8 cellular contexts compared by ENCODE assay signal in genomic region chr1:24414884-24415333, GRCh38. TPM values are rescaled to one million over a fixed set of nuclear protein-coding genes. Genes with fewer than 3 reads are reported as not detected.
DNase-seq lines count a peak whose midpoint lies in the region; ATAC-seq and TF ChIP-seq lines count a peak whose summit lies in the region.

No MANE protein-coding gene starts in this region.

- peak overlapping the region; percentile 77 for H3K27ac Mint-ChIP-seq in activated CD8-positive, alpha-beta memory T cell treated with anti-CD3 and anti-CD28 coated beads, Interleukin-2, amount 10 ng/mL, durations not matched to agents 7 days and 5 days
- peak overlapping the region; percentile 82 to 97 for H3K27ac Mint-ChIP-seq in activated naive CD4-positive, alpha-beta T cell treated with anti-CD3 and anti-CD28 coated beads, Interleukin-2, amount 50 U/mL, for 72 hours

- peak overlapping the region; percentile 90 for H3K4me3 Mint-ChIP-seq in activated CD8-positive, alpha-beta memory T cell treated with anti-CD3 and anti-CD28 coated beads, Interleukin-2, amount 10 ng/mL, durations not matched to agents 7 days and 5 days

- peaks cover 2% of the 10 kb centered on the region for H3K36me3 Mint-ChIP-seq in activated CD8-positive, alpha-beta memory T cell treated with anti-CD3 and anti-CD28 coated beads, Interleukin-2, amount 10 ng/mL, durations not matched to agents 7 days and 5 days
- peaks cover 20 to 22% of the 10 kb centered on the region in 2 donors for H3K36me3 Mint-ChIP-seq in activated naive CD4-positive, alpha-beta T cell treated with anti-CD3 and anti-CD28 coated beads, Interleukin-2, amount 50 U/mL, for 72 hours

- no peaks in the 10 kb centered on the region for H3K9me3 ChIP-seq in right lobe of liver

- WGBS in right lobe of liver (ENCODE audit: insufficient coverage, low coverage, low lambda C conversion rate, missing lambda C conversion rate): 64% methylated on average over 16 of the region's 17 CpGs

- intact Hi-C loops in right lobe of liver (cut with DNase I): no loop called here

- peaks cover 53% of the 10 kb centered on the region for H3K4me1 Mint-ChIP-seq in activated CD8-positive, alpha-beta memory T cell treated with anti-CD3 and anti-CD28 coated beads, Interleukin-2, amount 10 ng/mL, durations not matched to agents 7 days and 5 days

- ATAC-seq in activated CD8-positive, alpha-beta memory T cell treated with anti-CD3 and anti-CD28 coated beads, Interleukin-2, amount 10 ng/mL, durations not matched to agents 7 days and 5 days: no peak
- no peak for ATAC-seq in activated naive CD4-positive, alpha-beta T cell treated with anti-CD3 and anti-CD28 coated beads, Interleukin-2, amount 50 U/mL, for 72 hours
- ATAC-seq in right lobe of liver (no peak), HG03025 (IDR thresholded peaks at IDR 0.05; ENCODE audit: low FRiP score, unreplicated experiment) (no peak)

- no peak for TF ChIP-seq CTCF in right lobe of liver (IDR thresholded peaks at IDR 0.05)

- H3K27me3 ChIP-seq in right lobe of liver: no peaks in the 10 kb centered on the region

- peak overlapping the region in 2 of 3 donors; percentile 17 to 73 for H3K4me3 ChIP-seq in right lobe of liver

- H3K27ac ChIP-seq in right lobe of liver (no peak overlapping the region), temporal lobe (ENCODE audit: low read depth, low read length) (peak overlapping the region; percentile 77)

- no peaks in the 10 kb centered on the region for H3K27me3 Mint-ChIP-seq in activated CD8-positive, alpha-beta memory T cell treated with anti-CD3 and anti-CD28 coated beads, Interleukin-2, amount 10 ng/mL, durations not matched to agents 7 days and 5 days

- DNase-seq in activated CD8-positive, alpha-beta memory T cell treated with anti-CD3 and anti-CD28 coated beads, Interleukin-2, amount 10 ng/mL, durations not matched to agents 7 days and 5 days: no peak
- DNase-seq in activated CD8-positive, alpha-beta memory T cell treated with anti-CD3 and anti-CD28 coated beads for 24 hours: no peak
- no peak for DNase-seq in activated naive CD4-positive, alpha-beta T cell treated with anti-CD3 and anti-CD28 coated beads, Interleukin-2, amount 50 U/mL, for 72 hours (ENCODE audit: low spot score in 2 of 2)
- DNase-seq in right lobe of liver: no peak
- DNase-seq in ureter (ENCODE audit: low spot score): no peak
- no peak for DNase-seq in dermis blood vessel endothelial cell

- no peaks in the 10 kb centered on the region for H3K9me3 Mint-ChIP-seq in activated CD8-positive, alpha-beta memory T cell treated with anti-CD3 and anti-CD28 coated beads, Interleukin-2, amount 10 ng/mL, durations not matched to agents 7 days and 5 days (ENCODE audit: low read depth)
- H3K9me3 Mint-ChIP-seq in activated naive CD4-positive, alpha-beta T cell treated with anti-CD3 and anti-CD28 coated beads, Interleukin-2, amount 50 U/mL, for 72 hours: no peaks in the 10 kb centered on the region

- no peak for TF ChIP-seq POLR2A in right lobe of liver (IDR thresholded peaks at IDR 0.05)

- CTCF ChIA-PET in activated CD8-positive, alpha-beta memory T cell treated with anti-CD3 and anti-CD28 coated beads, Interleukin-2, amount 10 ng/mL, durations not matched to agents 7 days and 5 days (lab: Charles Lee): interaction anchor here (0.7 to 4.5 kb wide), 44 partner anchors 9 to 447 kb away, joined by 3 to 72 read pairs (median 5); partner anchors contain the start of genes CLIC4, IFNLR1 and RCAN3

- H3K36me3 ChIP-seq in right lobe of liver: no peaks in the 10 kb centered on the region

- H3K4me1 ChIP-seq in right lobe of liver: peaks cover 0 to 13% (median 0%) of the 10 kb centered on the region in 4 donors

RNA-seq across cellular contexts. Expression of gene NIPAL3, which starts 0.7 kb away (rescaled TPM):
- total RNA-seq in activated CD8-positive, alpha-beta memory T cell treated with anti-CD3 and anti-CD28 coated beads, Interleukin-2, amount 10 ng/mL, durations not matched to agents 7 days and 5 days: 10 to 100 TPM; 35.4 to 44.2 TPM
- total RNA-seq in activated naive CD4-positive, alpha-beta T cell treated with anti-CD3 and anti-CD28 coated beads, Interleukin-2, amount 50 U/mL, for 72 hours: 10 to 100 TPM; 40.7 to 66.1 TPM
- total RNA-seq in right lobe of liver (1 to 10 TPM; 3.4 to 9.2 (median 6.0) TPM), temporal lobe (8.1 TPM), ureter (35.5 TPM), dermis blood vessel endothelial cell (25.4 and 31.7 TPM in 2 replicates)

RNA-seq across cellular contexts. Expression of gene STPG1, which starts 1.3 kb away (rescaled TPM):
- 1 to 10 TPM; 5.6 to 9.2 TPM for total RNA-seq in activated CD8-positive, alpha-beta memory T cell treated with anti-CD3 and anti-CD28 coated beads, Interleukin-2, amount 10 ng/mL, durations not matched to agents 7 days and 5 days
- 1 to 10 TPM; 6.1 to 7.0 TPM for total RNA-seq in activated naive CD4-positive, alpha-beta T cell treated with anti-CD3 and anti-CD28 coated beads, Interleukin-2, amount 50 U/mL, for 72 hours
- total RNA-seq in right lobe of liver (1 to 10 TPM; 1.0 to 3.6 (median 1.7) TPM), temporal lobe (2.5 TPM), ureter (23.8 TPM), dermis blood vessel endothelial cell (1.9 and 2.1 TPM in 2 replicates)
